8 cellular contexts compared by ENCODE assay signal in the genomic region with DNA sequence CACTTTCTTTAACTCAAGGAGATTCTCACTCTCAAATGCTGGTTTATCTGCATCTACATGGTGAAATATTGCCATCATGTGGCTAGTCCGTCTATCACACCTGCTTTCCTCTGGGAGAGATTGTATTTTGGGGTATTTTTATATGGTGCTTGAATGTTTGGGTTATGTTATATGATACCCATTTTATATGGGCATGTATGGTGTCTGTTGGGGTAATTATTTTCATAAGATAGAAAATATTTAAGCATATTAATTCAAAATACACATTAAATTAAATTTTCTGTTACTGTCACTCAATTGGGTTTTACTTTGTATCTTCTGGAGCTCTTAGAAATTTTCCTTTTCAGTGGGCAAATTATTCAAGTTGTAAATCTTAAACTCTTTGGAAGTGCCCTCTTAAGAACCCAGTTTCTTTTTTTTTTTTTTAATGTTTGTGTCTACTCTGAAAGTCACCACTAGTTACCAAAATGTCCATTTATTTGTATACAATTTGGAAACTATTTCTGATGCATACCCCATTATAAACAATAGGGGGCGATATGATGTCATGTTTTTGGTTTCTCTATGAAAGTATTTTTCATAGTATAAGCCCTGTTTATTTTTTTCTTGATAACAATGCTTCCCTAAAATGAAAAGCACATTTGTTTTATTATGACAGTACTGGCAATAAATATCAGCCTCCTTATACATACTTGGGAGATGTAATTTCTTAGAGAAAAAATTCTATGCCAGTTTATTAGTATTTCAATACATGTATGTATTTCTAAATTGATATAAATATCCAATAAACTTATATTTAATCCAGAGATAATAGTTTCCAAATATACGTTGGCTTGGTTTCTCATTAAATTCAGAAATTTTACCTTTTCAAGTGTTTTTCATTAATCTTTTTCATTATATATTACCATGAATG. TPM values are rescaled to one million over a fixed set of nuclear protein-coding genes. Genes with fewer than 3 reads are reported as not detected.
DNase-seq lines count a peak whose midpoint lies in the region; ATAC-seq, FAIRE-seq and TF ChIP-seq lines count a peak whose summit lies in the region.

No MANE protein-coding gene starts in this region.

- no peaks in the 10 kb centered on the region for H3K9me3 ChIP-seq in HAP-1
- no peaks in the 10 kb centered on the region for H3K9me3 ChIP-seq in SJCRH30 (replicated peaks)
- H3K9me3 ChIP-seq in sigmoid colon: no peaks in the 10 kb centered on the region

- FAIRE-seq in G401.6 (lab: Jason Lieb, UNC): peak; percentile 92

- intact Hi-C loops in sigmoid colon (cut with DNase I): loop anchor here (1.0 kb wide), 1 partner anchor 51 kb away; no protein-coding TSS in a partner anchor

- H3K27me3 ChIP-seq in HAP-1 (ENCODE audit: low read depth): no peaks in the 10 kb centered on the region
- H3K27me3 ChIP-seq in SJCRH30: no peaks in the 10 kb centered on the region
- no peaks in the 10 kb centered on the region for H3K27me3 ChIP-seq in sigmoid colon

- in situ Hi-C loops in HAP-1 (cut with MboI; ENCODE audit: low sequenced_read_pairs): loop anchor here (25.0 kb wide), 1 partner anchor 429 kb away; no protein-coding TSS in a partner anchor

- TF ChIP-seq EP300 in sigmoid colon (IDR thresholded peaks at IDR 0.05): no peak

- no peaks in the 10 kb centered on the region for H3K36me3 ChIP-seq in HAP-1 (replicated peaks)
- no peaks in the 10 kb centered on the region for H3K36me3 ChIP-seq in SJCRH30
- H3K36me3 ChIP-seq in sigmoid colon: no peaks in the 10 kb centered on the region

- H3K4me1 ChIP-seq in HAP-1 (no peaks in the 10 kb centered on the region), SJCRH30 (peaks cover 27% of the 10 kb centered on the region), sigmoid colon (peaks cover 0 to 4% (median 0%) of the 10 kb centered on the region in 4 donors)

- H3K27ac ChIP-seq in SJCRH30 (peak overlapping the region; percentile 28), sigmoid colon (no peak overlapping the region)

- peak; percentile 65 for TF ChIP-seq CTCF in LNCAP (IDR thresholded peaks at IDR 0.05)
- peak; percentile 68 for TF ChIP-seq CTCF in fibroblast of mammary gland (conservative IDR thresholded peaks at IDR 0.05; ENCODE audit: control insufficient read depth, insufficient read depth, low read depth, low read length)
- peak; percentile 53 to 61 (median 56) for TF ChIP-seq CTCF in sigmoid colon (IDR thresholded peaks at IDR 0.05)

- ATAC-seq in HG02763 (IDR thresholded peaks at IDR 0.05; ENCODE audit: unreplicated experiment): no peak

- no peak overlapping the region for H3K4me3 ChIP-seq in HAP-1
- no peak overlapping the region for H3K4me3 ChIP-seq in SJCRH30
- H3K4me3 ChIP-seq in fibroblast of mammary gland (ENCODE audit: control insufficient read depth, low read depth, low read length): no peak overlapping the region
- no peak overlapping the region for H3K4me3 ChIP-seq in sigmoid colon

- no peak for TF ChIP-seq POLR2A in sigmoid colon (IDR thresholded peaks at IDR 0.05)

- peak; percentile 45 for DNase-seq in A172 (ENCODE audit: low spot score)
- peak; percentile 47 to 62 for DNase-seq in HAP-1 (ENCODE audit: low spot score in 2 of 2)
- peak; percentile 46 to 85 for DNase-seq in SJCRH30
- DNase-seq in fibroblast of mammary gland (ENCODE audit: low read depth): peak; percentile 61
- DNase-seq in sigmoid colon: no peak

- WGBS in sigmoid colon, 2 donors: 22 to 23% methylated on average over 3 of the region's 3 CpGs

RNA-seq across cellular contexts. Expression of gene PLSCR5, which starts 36.1 kb away (rescaled TPM):
- not detected in 2 replicates for total RNA-seq in A172 (2014; rRNA removed; shearing (Covaris generic))
- total RNA-seq in SJCRH30 (2014; rRNA removed; shearing (Covaris generic)): not detected in 2 replicates
- not detected for total RNA-seq in sigmoid colon
- polyA plus RNA-seq in sigmoid colon: not detected
